28 cellular contexts compared by ENCODE assay signal in genomic region chr12:11686135-11686534, GRCh38. TPM values are rescaled to one million over a fixed set of nuclear protein-coding genes. Genes with fewer than 3 reads are reported as not detected.
DNase-seq lines count a peak whose midpoint lies in the region; ATAC-seq and TF ChIP-seq lines count a peak whose summit lies in the region.
"Had no signal": no experiment of that assay in that cellular context is flagged by ENCODE, and none has a peak within 500 bp of the region (broad histone marks: within the 10 kb centered on the region; RNA-seq: fewer than 3 reads in every experiment).

No MANE protein-coding gene starts in this region.

- no peak for TF ChIP-seq CTCF in tibial nerve (IDR thresholded peaks at IDR 0.05)

- WGBS in tibial nerve, 2 donors, result 68 to 73% methylated on average over 2 of the region's 2 CpGs

- H3K4me3 ChIP-seq in BLaER1 treated with 17β-estradiol and CSF1 and Interleukin-3, amounts not matched to agents 10 nM and 100 nM, result no peak overlapping the region
- H3K4me3 ChIP-seq in tibial nerve, result no peak overlapping the region
- H3K4me3 ChIP-seq: coronary artery, SJCRH30, upper lobe of left lung had no signal

- H3K9ac ChIP-seq in BLaER1 treated with 17β-estradiol and CSF1 and Interleukin-3, amounts not matched to agents 10 nM and 100 nM, result no peak overlapping the region
- H3K9ac ChIP-seq: parathyroid adenoma had no signal

- no peak for TF ChIP-seq EP300 in tibial nerve (IDR thresholded peaks at IDR 0.05)

- ATAC-seq in GM18909 (IDR thresholded peaks at IDR 0.05; ENCODE audit: poor library complexity, unreplicated experiment) (no peak), HG03460 (IDR thresholded peaks at IDR 0.05; ENCODE audit: unreplicated experiment) (no peak)
- ATAC-seq: activated CD4-positive, CD25-positive, alpha-beta regulatory T cell treated with anti-CD3 and anti-CD28 coated beads, Interleukin-2, amount 50 U/mL, for 24 hours; effector memory CD8-positive, alpha-beta T cell; T-cell had no signal

- H3K4me2 ChIP-seq in BLaER1 treated with 17β-estradiol and CSF1 and Interleukin-3, amounts not matched to agents 10 nM and 100 nM, result peak overlapping the region; percentile 21 to 97 (median 70); a peak in 20 of 22 replicates

- peaks cover 46 to 86% (median 73%) of the 10 kb centered on the region in 10 experiments for H3K4me1 ChIP-seq in BLaER1 treated with 17β-estradiol and CSF1 and Interleukin-3, amounts not matched to agents 10 nM and 100 nM
- peaks cover 0 to 52% (median 15%) of the 10 kb centered on the region in 4 donors for H3K4me1 ChIP-seq in tibial nerve

- H3K27me3 ChIP-seq in BLaER1 treated with 17β-estradiol and CSF1 and Interleukin-3, amounts not matched to agents 10 nM and 100 nM, result peaks cover 0 to 6% (median 0%) of the 10 kb centered on the region in 11 experiments; a peak in 2 of 22 replicates
- no peaks in the 10 kb centered on the region for H3K27me3 ChIP-seq in tibial nerve
- H3K27me3 ChIP-seq: BE2C, SJCRH30, upper lobe of left lung had no signal

- peaks cover 0 to 40% (median 11%) of the 10 kb centered on the region in 11 experiments; a peak in 16 of 22 replicates for H3K36me3 ChIP-seq in BLaER1 treated with 17β-estradiol and CSF1 and Interleukin-3, amounts not matched to agents 10 nM and 100 nM
- H3K36me3 ChIP-seq in tibial nerve, result no peaks in the 10 kb centered on the region
- H3K36me3 ChIP-seq: BE2C, SJCRH30, upper lobe of left lung had no signal

- H4K20me1 ChIP-seq in BLaER1 treated with 17β-estradiol and CSF1 and Interleukin-3, amounts not matched to agents 10 nM and 100 nM, result peaks cover 84 to 100% (median 97%) of the 10 kb centered on the region in 11 experiments

- TF ChIP-seq POLR2A in tibial nerve (IDR thresholded peaks at IDR 0.05), result no peak

- peak overlapping the region in 1 of 11 experiments; percentile 81; a peak in 1 of 22 replicates for H3K27ac ChIP-seq in BLaER1 treated with 17β-estradiol and CSF1 and Interleukin-3, amounts not matched to agents 10 nM and 100 nM
- H3K27ac ChIP-seq in tibial nerve, result no peak overlapping the region
- H3K27ac ChIP-seq: coronary artery, parathyroid adenoma, SJCRH30, upper lobe of left lung had no signal

- DNase-seq in NCI-H1105 (lab: John Stamatoyannopoulos, UW) (peak; percentile 17), NCI-H69 (lab: John Stamatoyannopoulos, UW) (peak; percentile 86), left kidney (ENCODE audit: low read depth, low spot score) (peak; percentile 59), activated T-cell treated with anti-CD3 and anti-CD28 coated beads for 4 hours (no peak), tibial nerve (ENCODE audit: low spot score in 2 of 2) (no peak)
- DNase-seq: activated CD4-positive, alpha-beta memory T cell treated with anti-CD3 and anti-CD28 coated beads for 36 hours; activated CD8-positive, alpha-beta memory T cell treated with anti-CD3 and anti-CD28 coated beads, Interleukin-2, amount 50 U/mL, for 48 hours; anterior cingulate cortex; BE2C; DND-41; effector memory CD8-positive, alpha-beta T cell; erythroblast; glutamatergic neuron; HCEC 1CT; Karpas-422; kidney glomerular epithelial cell; NCI-H187; NCI-H446; SJCRH30; stimulated activated CD4-positive, alpha-beta T cell treated with anti-CD3 and anti-CD28 coated beads, Interleukin-4, amount 100 ng/mL, for 1 hour; T-cell; upper lobe of left lung had no signal

- H3K9me3 ChIP-seq in BLaER1 treated with 17β-estradiol and CSF1 and Interleukin-3, amounts not matched to agents 10 nM and 100 nM (replicated peaks in 1 of 11), result peaks cover 0 to 5% (median 0%) of the 10 kb centered on the region in 11 experiments; a peak in 8 of 22 replicates
- no peaks in the 10 kb centered on the region for H3K9me3 ChIP-seq in tibial nerve
- H3K9me3 ChIP-seq: BE2C, SJCRH30, upper lobe of left lung had no signal

RNA-seq across cellular contexts. Expression of gene ETV6, which starts 36.7 kb away (rescaled TPM):
- total RNA-seq in tibial nerve, result 10 to 100 TPM in 1 of 4 donors, 1 to 10 TPM in 3; 6.7 to 14.1 (median 8.3) TPM

Comparison
In these comparisons a context has a peak if more than half of its experiments do, and no peak if none do; other contexts are left out.
1. DNase-seq: peak in NCI-H1105 (single experiment), NCI-H69 (single experiment) and left kidney (single experiment); none in activated T-cell treated with anti-CD3 and anti-CD28 coated beads for 4 hours (single experiment) and tibial nerve (0 of 2).